8 cellular contexts compared by ENCODE assay signal in the genomic region with DNA sequence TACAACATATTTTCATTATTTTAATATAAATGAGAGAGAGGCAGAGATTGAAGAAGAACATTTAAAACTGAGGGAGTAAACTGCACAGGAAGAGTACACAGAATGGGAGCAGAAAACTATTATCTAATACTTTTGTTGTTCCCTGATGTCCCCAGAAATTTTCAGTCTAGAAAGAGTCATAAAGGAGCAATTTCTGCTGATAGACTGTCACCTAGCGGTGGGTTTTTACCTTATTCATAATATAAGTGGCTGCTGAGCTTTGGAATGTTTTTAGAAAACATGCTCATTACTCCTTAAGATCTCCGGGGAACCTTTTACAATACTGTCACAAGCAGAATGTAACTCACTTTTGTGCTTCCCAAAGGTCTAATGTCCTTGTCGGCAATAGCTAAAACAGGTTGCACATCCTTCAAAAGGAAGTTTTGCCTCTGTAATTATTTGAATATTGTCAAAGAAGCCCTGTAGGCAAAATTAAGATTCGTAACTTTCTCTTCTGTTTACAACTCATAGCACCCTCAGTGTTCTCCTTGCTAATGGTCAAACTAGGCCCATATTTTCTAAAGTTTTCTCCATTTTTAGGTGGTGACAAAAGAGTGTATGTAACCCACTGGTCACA. TPM values are rescaled to one million over a fixed set of nuclear protein-coding genes. Genes with fewer than 3 reads are reported as not detected.
DNase-seq lines count a peak whose midpoint lies in the region; ATAC-seq, FAIRE-seq and TF ChIP-seq lines count a peak whose summit lies in the region.

No MANE protein-coding gene starts in this region.

- no peak overlapping the region for H3K27ac ChIP-seq in AG04450 (ENCODE audit: low read depth, low read length)
- H3K27ac ChIP-seq in adrenal gland: no peak overlapping the region
- H3K27ac ChIP-seq in kidney (ENCODE audit: low read depth in 2 of 2, low read length in 2 of 2): no peak overlapping the region

- ATAC-seq in HG02588 (IDR thresholded peaks at IDR 0.05; ENCODE audit: unreplicated experiment): no peak

- WGBS in adrenal gland, 4 donors: 30 to 31% (median 30%) methylated on average over 4 of the region's 4 CpGs

- TF ChIP-seq CTCF in AG04450 (IDR thresholded peaks at IDR 0.05; ENCODE audit: low read depth, low read length) (peak; percentile 84), adrenal gland (IDR thresholded peaks at IDR 0.05) (peak; percentile 83 to 94 (median 90)), kidney (IDR thresholded peaks at IDR 0.05; ENCODE audit: borderline replicate concordance, extremely low read depth, insufficient read depth) (peak; percentile 86)

- CTCF ChIA-PET in AG04450 (lab: Charles Lee): interaction anchor here (0.5 to 12.2 kb wide), 22 partner anchors 11 to 388 kb away, joined by 3 to 552 read pairs (median 5); a partner anchor contains a TSS

- H3K36me3 ChIP-seq in adrenal gland (replicated peaks in 1 of 2): no peaks in the 10 kb centered on the region
- H3K36me3 ChIP-seq in kidney (ENCODE audit: control insufficient read depth in 1 of 2, insufficient read depth in 2 of 2, low read length in 2 of 2): no peaks in the 10 kb centered on the region

- H3K9me3 ChIP-seq in AG04450 (ENCODE audit: control insufficient read depth, insufficient read depth, low read length) (no peaks in the 10 kb centered on the region; the same call in 1 of the 2 replicates), adrenal gland (replicated peaks in 1 of 3) (no peaks in the 10 kb centered on the region), kidney (ENCODE audit: control insufficient read depth in 1 of 2, low read length in 2 of 2) (no peaks in the 10 kb centered on the region)

- no peak for DNase-seq in AG04450 (ENCODE audit: low read depth, low spot score)
- peak; percentile 63 for DNase-seq in GM03348 (ENCODE audit: low spot score)
- peak; percentile 58 for DNase-seq in NCI-H2107 (lab: John Stamatoyannopoulos, UW)
- DNase-seq in adrenal gland: peak in 1 of 7 donors; percentile 43
- no peak for DNase-seq in kidney
- DNase-seq in urothelium cell line (ENCODE audit: low spot score): peak; percentile 40
- DNase-seq in GM12891 (ENCODE audit: insufficient read length, low spot score): no peak

- FAIRE-seq in kidney (lab: Jason Lieb, UNC) (peak; percentile 79), urothelium cell line (lab: Jason Lieb, UNC) (no peak), GM12891 (lab: Jason Lieb, UNC) (no peak)

- H3K4me1 ChIP-seq in adrenal gland (replicated peaks in 1 of 2): peaks cover 0 to 6% of the 10 kb centered on the region in 2 donors
- H3K4me1 ChIP-seq in kidney (ENCODE audit: control insufficient read depth in 1 of 2, insufficient read depth in 1 of 2, low read depth in 1 of 2, low read length in 2 of 2): peaks cover under 1 to 2% of the 10 kb centered on the region in 2 donors

- H3K4me3 ChIP-seq in AG04450 (ENCODE audit: low read depth, low read length) (no peak overlapping the region), adrenal gland (no peak overlapping the region), kidney (ENCODE audit: low read length in 2 of 2) (no peak overlapping the region)

- POLR2A ChIA-PET in AG04450 (lab: Yijun Ruan, JAX): interaction anchor here (1.0 kb wide), 1 partner anchor 184 kb away, joined by 5 read pairs; no protein-coding TSS in a partner anchor

- peaks cover 21% of the 10 kb centered on the region for H3K27me3 ChIP-seq in AG04450 (ENCODE audit: control insufficient read depth, insufficient read depth, low read length)
- no peaks in the 10 kb centered on the region for H3K27me3 ChIP-seq in adrenal gland

- peak overlapping the region in 1 of 2 donors; percentile 31 for H3K9ac ChIP-seq in kidney (ENCODE audit: low read length in 2 of 2)

- no peak for TF ChIP-seq POLR2A in adrenal gland (IDR thresholded peaks at IDR 0.05)
- no peak for TF ChIP-seq POLR2A in GM12891 (IDR thresholded peaks at IDR 0.05; ENCODE audit: low read depth, low read length)

- intact Hi-C loops in adrenal gland (cut with DNase I): loop anchor here (2.0 to 10.0 kb wide), 2 partner anchors 184 to 340 kb away; no protein-coding TSS in a partner anchor
- intact Hi-C loops in kidney (cut with DNase I): loop anchor here (5.0 kb wide), 1 partner anchor 182 kb away; a partner anchor contains a TSS

TF ChIP-seq in GM12891, 5 proteins besides CTCF, POLR2A, EP300 and RAD21:
- TF ChIP-seq POLR2AphosphoS5 (IDR thresholded peaks at IDR 0.05; ENCODE audit: low read depth, low read length) (no peak), TAF1 (IDR thresholded peaks at IDR 0.05; ENCODE audit: low read depth, low read length) (no peak), SPI1 (IDR thresholded peaks at IDR 0.05; ENCODE audit: low read depth, low read length) (no peak), PAX5 (IDR thresholded peaks at IDR 0.05; ENCODE audit: insufficient read depth, low read length, severe bottlenecking) (no peak), POU2F2 (IDR thresholded peaks at IDR 0.05; ENCODE audit: low read depth, low read length) (no peak)

RNA-seq across cellular contexts. Expression of a gene that starts 4.9 kb away (rescaled TPM):
- polyA plus RNA-seq in AG04450 (2011; rRNA removed) (0.48 and 0.55 TPM in 2 replicates), adrenal gland (10 to 100 TPM in 2 of 3 donors, 1 to 10 TPM in 1; 8.8 to 22.9 (median 16.1) TPM), kidney (ENCODE audit: insufficient read depth, low read depth, low replicate concordance) (69.4 TPM)
- polyA minus RNA-seq in AG04450 (2011; rRNA and poly(A)+ RNA removed): 0.30 and 0.64 TPM in 2 replicates
- total RNA-seq in adrenal gland (10 to 100 TPM in 6 of 8 donors, 1 to 10 TPM in 2; 6.0 to 31.7 (median 24.1) TPM), kidney (15.7 TPM)
- 7.1 TPM for polyA plus RNA-seq in GM12891 (2012; ENCODE audit: low read depth, missing spikeins)

RNA-seq across cellular contexts. Expression of a gene that starts 54.5 kb away (rescaled TPM):
- polyA plus RNA-seq in AG04450 (2011; rRNA removed) (159 and 191 TPM in 2 replicates), adrenal gland (100 to 1,000 TPM in 1 of 3 donors, 10 to 100 TPM in 2; 50.9 to 130 (median 52.6) TPM), kidney (ENCODE audit: insufficient read depth, low read depth, low replicate concordance) (72.3 TPM)
- 166 and 201 TPM in 2 replicates for polyA minus RNA-seq in AG04450 (2011; rRNA and poly(A)+ RNA removed)
- total RNA-seq in adrenal gland (100 to 1,000 TPM in 4 of 8 donors, 10 to 100 TPM in 4; 59.3 to 147 (median 89.8) TPM), kidney (152 TPM)
- polyA plus RNA-seq in GM12891 (2012; ENCODE audit: low read depth, missing spikeins): 107 TPM

Comparison
In these comparisons a context has a peak if more than half of its experiments do, and no peak if none do; other contexts are left out.
1. DNase-seq: peak in GM03348 (single experiment), NCI-H2107 (single experiment) and urothelium cell line (single experiment); none in AG04450 (single experiment), kidney (single experiment) and GM12891 (single experiment).
2. Peak in every context shown above with its lines, with median percentiles within 50 percentile points of each other: CTCF ChIP-seq.